In genomic region chr19:4213116-4213515, GRCh38 we compare ENCODE assay signal across 3 cellular contexts.
A peak's percentile ranks its signal among the peaks of the same experiment; 100 is the strongest.
TF ChIP-seq lines count a peak whose summit lies in the region.

No MANE protein-coding gene starts in this region.

TF ChIP-seq in A549, 52 proteins besides CTCF, POLR2A, EP300 and RAD21:
- TF ChIP-seq KDM5A (IDR thresholded peaks at IDR 0.05): no peak

TF ChIP-seq in HEK293, 187 proteins besides CTCF, POLR2A, EP300 and RAD21:
- TF ChIP-seq ZBTB17 (tag by site-specific recombination; IDR thresholded peaks at IDR 0.05) (0 out of 2 replicates have a peak, but pooled peaks have one; percentile 2), ZNF366 (tag by site-specific recombination; conservative IDR thresholded peaks at IDR 0.05) (peak; percentile 99), ZNF148 (tag by site-specific recombination; IDR thresholded peaks at IDR 0.05; ENCODE audit: borderline replicate concordance) (0 out of 2 replicates have a peak, but pooled peaks have one; percentile 49), GLI4 (tag by site-specific recombination; IDR thresholded peaks at IDR 0.05) (0 out of 2 replicates have a peak, but pooled peaks have one; percentile 38), ZNF623 (tag by site-specific recombination; IDR thresholded peaks at IDR 0.05) (no peak), PRDM1 (tag by site-specific recombination; IDR thresholded peaks at IDR 0.05) (peak; percentile 94)

TF ChIP-seq in K562, 482 proteins besides CTCF, POLR2A, EP300 and RAD21:
- TF ChIP-seq HDAC6 (IDR thresholded peaks at IDR 0.05; ENCODE audit: low read depth, low read length) (no peak), HINFP (tag; conservative IDR thresholded peaks at IDR 0.05; ENCODE audit: low read depth) (0 out of 2 replicates have a peak, but pooled peaks have one; percentile 29), SMAD2 (IDR thresholded peaks at IDR 0.05; ENCODE audit: low read depth, low read length) (no peak), YBX1 (IDR thresholded peaks at IDR 0.05) (no peak), ZBTB2 (IDR thresholded peaks at IDR 0.05) (peak; percentile 47; the same call in 1 of the 2 replicates), ERF (CRISPR knock-in tag; IDR thresholded peaks at IDR 0.05) (no peak), GATAD2A (IDR thresholded peaks at IDR 0.05) (0 out of 2 replicates have a peak, but pooled peaks have one; percentile 58), ZNF76 (CRISPR knock-in tag; IDR thresholded peaks at IDR 0.05; ENCODE audit: borderline replicate concordance) (no peak), ZKSCAN8 (CRISPR knock-in tag; IDR thresholded peaks at IDR 0.05) (no peak), PHF20 (IDR thresholded peaks at IDR 0.05; ENCODE audit: partially characterized antibody) (peak; percentile 33), SMAD3 (CRISPR knock-in tag; conservative IDR thresholded peaks at IDR 0.05) (no peak), TRIM25 (IDR thresholded peaks at IDR 0.05; ENCODE audit: borderline replicate concordance) (no peak), HBP1 (CRISPR knock-in tag; IDR thresholded peaks at IDR 0.05) (peak; percentile 77; the same call in 1 of the 2 replicates), ZNF512 (tag; IDR thresholded peaks at IDR 0.05) (peak; percentile 94), ARID2 (IDR thresholded peaks at IDR 0.05) (no peak), ARHGAP35 (IDR thresholded peaks at IDR 0.05; ENCODE audit: partially characterized antibody) (peak; percentile 56), OTX1 (CRISPR knock-in tag; IDR thresholded peaks at IDR 0.05) (peak; percentile 61; the same call in 1 of the 2 replicates)
- TF ChIP-seq, protein P1, sequence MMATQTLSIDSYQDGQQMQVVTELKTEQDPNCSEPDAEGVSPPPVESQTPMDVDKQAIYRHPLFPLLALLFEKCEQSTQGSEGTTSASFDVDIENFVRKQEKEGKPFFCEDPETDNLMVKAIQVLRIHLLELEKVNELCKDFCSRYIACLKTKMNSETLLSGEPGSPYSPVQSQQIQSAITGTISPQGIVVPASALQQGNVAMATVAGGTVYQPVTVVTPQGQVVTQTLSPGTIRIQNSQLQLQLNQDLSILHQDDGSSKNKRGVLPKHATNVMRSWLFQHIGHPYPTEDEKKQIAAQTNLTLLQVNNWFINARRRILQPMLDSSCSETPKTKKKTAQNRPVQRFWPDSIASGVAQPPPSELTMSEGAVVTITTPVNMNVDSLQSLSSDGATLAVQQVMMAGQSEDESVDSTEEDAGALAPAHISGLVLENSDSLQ (IDR thresholded peaks at IDR 0.05): no peak
- TF ChIP-seq, protein P2, sequence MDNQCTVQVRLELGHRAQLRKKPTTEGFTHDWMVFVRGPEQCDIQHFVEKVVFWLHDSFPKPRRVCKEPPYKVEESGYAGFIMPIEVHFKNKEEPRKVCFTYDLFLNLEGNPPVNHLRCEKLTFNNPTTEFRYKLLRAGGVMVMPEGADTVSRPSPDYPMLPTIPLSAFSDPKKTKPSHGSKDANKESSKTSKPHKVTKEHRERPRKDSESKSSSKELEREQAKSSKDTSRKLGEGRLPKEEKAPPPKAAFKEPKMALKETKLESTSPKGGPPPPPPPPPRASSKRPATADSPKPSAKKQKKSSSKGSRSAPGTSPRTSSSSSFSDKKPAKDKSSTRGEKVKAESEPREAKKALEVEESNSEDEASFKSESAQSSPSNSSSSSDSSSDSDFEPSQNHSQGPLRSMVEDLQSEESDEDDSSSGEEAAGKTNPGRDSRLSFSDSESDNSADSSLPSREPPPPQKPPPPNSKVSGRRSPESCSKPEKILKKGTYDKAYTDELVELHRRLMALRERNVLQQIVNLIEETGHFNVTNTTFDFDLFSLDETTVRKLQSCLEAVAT (IDR thresholded peaks at IDR 0.05): 0 out of 4 replicates have a peak, but pooled peaks of 1 of the 2 experiments have one; percentile 19
TF ChIP-seq in K562: peak in this region for 9.
